ENCODE assay signal across 25 cellular contexts in genomic region chrX:119045884-119046283, GRCh38. TPM values are rescaled to one million over a fixed set of nuclear protein-coding genes. Genes with fewer than 3 reads are reported as not detected.
DNase-seq lines count a peak whose midpoint lies in the region; ATAC-seq, FAIRE-seq and TF ChIP-seq lines count a peak whose summit lies in the region.
"Had no signal": no experiment of that assay in that cellular context is flagged by ENCODE, and none has a peak within 500 bp of the region (broad histone marks: within the 10 kb centered on the region; RNA-seq: fewer than 3 reads in every experiment).

No MANE protein-coding gene starts in this region.

- no peak overlapping the region for H3K4ac ChIP-seq in H1 (replicated peaks; ENCODE audit: insufficient read length, low read depth, low read length)

- 100% methylated on average over 1 of the region's 2 CpGs; no CpG with 5 or more reads in 1 of the 2 experiments for WGBS in H1 (ENCODE audit: extremely low coverage in 1 of 2, insufficient coverage in 1 of 2, insufficient read length in 1 of 2, insufficient replicate concordance in 2 of 2, low coverage in 1 of 2, low lambda C conversion rate in 2 of 2, missing lambda C conversion rate in 1 of 2), 2 experiments

- H3K9ac ChIP-seq in H1 (replicated peaks in 1 of 4; ENCODE audit: extremely low read depth in 1 of 4, low read depth in 3 of 4, low read length in 3 of 4) = no peak overlapping the region
- H3K9ac ChIP-seq: BLaER1 treated with 17β-estradiol and CSF1 and Interleukin-3, amounts not matched to agents 10 nM and 100 nM had no signal

- DNase-seq in activated naive CD4-positive, alpha-beta T cell treated with anti-CD3 and anti-CD28 coated beads, Interleukin-2, amount 50 U/mL, for 72 hours (ENCODE audit: low spot score in 2 of 2) = no peak
- DNase-seq in activated naive CD4-positive, alpha-beta T cell treated with Interleukin-2 at 50 U/mL for 16 hours = no peak
- DNase-seq in M059J (ENCODE audit: low read depth) = peak; percentile 22
- DNase-seq in H1 (ENCODE audit: low read depth in 1 of 2, low spot score in 2 of 2) = no peak
- no peak for DNase-seq in stimulated activated effector memory CD8-positive, alpha-beta T cell treated with anti-CD3 and anti-CD28 coated beads, Interleukin-12 subunit alpha, Interleukin-12 subunit beta, amount 100 ng/mL, for 72 hours (ENCODE audit: low spot score in 2 of 2)
- DNase-seq in NCI-H748 (lab: John Stamatoyannopoulos, UW; ENCODE audit: unreplicated experiment) = no peak
- no peak for DNase-seq in NCI-H1436 treated with DMSO at 0.1 percent for 48 hours (lab: John Stamatoyannopoulos, UW)
- DNase-seq: AML-193; CD4-positive, alpha-beta T cell; MV-4-11; NCI-H1105; NCI-H146; NCI-H1930; NCI-H2107; NCI-H524; NCI-H774; PC-9; RPMI8226; SHP77 treated with DMSO at 0.1 percent for 48 hours had no signal

- TF ChIP-seq RAD21 in H1 (IDR thresholded peaks at IDR 0.05 in 1 of 2, conservative IDR thresholded peaks at IDR 0.05 in 1 of 2; ENCODE audit: low read depth in 2 of 2, low read length in 2 of 2) = no peak

- no peak overlapping the region for H2BK20ac ChIP-seq in H1 (ENCODE audit: low read length)

- no peak for TF ChIP-seq CTCF in H1 (IDR thresholded peaks at IDR 0.05; ENCODE audit: control extremely low read depth in 1 of 3, insufficient read depth in 1 of 3, low read depth in 1 of 3, low read length in 3 of 3)

- no peaks in the 10 kb centered on the region for H3K36me3 ChIP-seq in H1 (ENCODE audit: control insufficient read depth in 2 of 4, insufficient read depth in 4 of 4, low read length in 3 of 4)
- H3K36me3 ChIP-seq: BLaER1 treated with 17β-estradiol and CSF1 and Interleukin-3, amounts not matched to agents 10 nM and 100 nM had no signal

- no peaks in the 10 kb centered on the region for H3K36me3 Mint-ChIP-seq in activated naive CD4-positive, alpha-beta T cell treated with anti-CD3 and anti-CD28 coated beads, Interleukin-2, amount 50 U/mL, for 72 hours
- H3K36me3 Mint-ChIP-seq in stimulated activated effector memory CD8-positive, alpha-beta T cell treated with anti-CD3 and anti-CD28 coated beads, Interleukin-12 subunit alpha, Interleukin-12 subunit beta, amount 100 ng/mL, for 72 hours = no peaks in the 10 kb centered on the region

- TF ChIP-seq POLR2A in H1 (IDR thresholded peaks at IDR 0.05; ENCODE audit: control extremely low read depth in 1 of 2, low read depth in 2 of 2, low read length in 2 of 2) = no peak

- H3K79me1 ChIP-seq in H1 (ENCODE audit: low read depth, low read length) = no peaks in the 10 kb centered on the region

- ATAC-seq in activated naive CD4-positive, alpha-beta T cell treated with anti-CD3 and anti-CD28 coated beads, Interleukin-2, amount 50 U/mL, for 72 hours = peak; percentile 56 to 77
- peak; percentile 56 for ATAC-seq in stimulated activated effector memory CD8-positive, alpha-beta T cell treated with anti-CD3 and anti-CD28 coated beads, Interleukin-12 subunit alpha, Interleukin-12 subunit beta, amount 100 ng/mL, for 72 hours
- ATAC-seq: A549 had no signal

- H3K27me3 ChIP-seq in H1 (replicated peaks in 1 of 4; ENCODE audit: control insufficient read depth in 3 of 4, extremely low read depth in 1 of 4, insufficient read depth in 3 of 4, low read length in 3 of 4) = no peaks in the 10 kb centered on the region
- H3K27me3 ChIP-seq: BLaER1 treated with 17β-estradiol and CSF1 and Interleukin-3, amounts not matched to agents 10 nM and 100 nM had no signal

- POLR2A ChIA-PET in H1 (lab: Charles Lee; ENCODE audit: partially characterized antibody) = no interaction called here

- H3K27ac Mint-ChIP-seq in activated naive CD4-positive, alpha-beta T cell treated with anti-CD3 and anti-CD28 coated beads, Interleukin-2, amount 50 U/mL, for 72 hours = no peak overlapping the region
- no peak overlapping the region for H3K27ac Mint-ChIP-seq in stimulated activated effector memory CD8-positive, alpha-beta T cell treated with anti-CD3 and anti-CD28 coated beads, Interleukin-12 subunit alpha, Interleukin-12 subunit beta, amount 100 ng/mL, for 72 hours
- H3K27ac Mint-ChIP-seq: CD4-positive, alpha-beta T cell had no signal

- no peaks in the 10 kb centered on the region for H3K79me2 ChIP-seq in H1 (ENCODE audit: control insufficient read depth in 1 of 2, insufficient read depth in 2 of 2, low read length in 2 of 2)

- no peak overlapping the region for H3K23ac ChIP-seq in H1 (ENCODE audit: insufficient read length)

- no peak overlapping the region for H4K91ac ChIP-seq in H1 (replicated peaks; ENCODE audit: insufficient read length, low read length)

- H3K18ac ChIP-seq in H1 (ENCODE audit: extremely low read depth, low read length) = no peak overlapping the region

- TF ChIP-seq EP300 in H1 (IDR thresholded peaks at IDR 0.05; ENCODE audit: borderline replicate concordance in 1 of 2, low read depth in 2 of 2, low read length in 2 of 2) = no peak

- H2BK12ac ChIP-seq in H1 (ENCODE audit: low read depth, low read length) = no peak overlapping the region

- H3K4me3 Mint-ChIP-seq in stimulated activated effector memory CD8-positive, alpha-beta T cell treated with anti-CD3 and anti-CD28 coated beads, Interleukin-12 subunit alpha, Interleukin-12 subunit beta, amount 100 ng/mL, for 72 hours = no peak overlapping the region
- H3K4me3 Mint-ChIP-seq: CD4-positive, alpha-beta T cell had no signal

- H2BK5ac ChIP-seq in H1 (ENCODE audit: low read depth, low read length) = no peak overlapping the region

- no peak overlapping the region for H4K8ac ChIP-seq in H1 (ENCODE audit: extremely low read depth, insufficient read depth, low read length)

- peak; percentile 24 for FAIRE-seq in H1 (lab: Jason Lieb, UNC)
- FAIRE-seq: A549, D721Med, GM18507, H54 had no signal

- no peaks in the 10 kb centered on the region for H3K4me1 ChIP-seq in H1 (replicated peaks in 1 of 4; ENCODE audit: control insufficient read depth in 3 of 4, insufficient read depth in 4 of 4, low read length in 3 of 4)

- CTCF ChIA-PET in H1 (lab: Charles Lee; ENCODE audit: partially characterized antibody) = interaction anchor here (1.2 kb wide), 1 partner anchor 20 kb away, joined by 3 read pairs; no protein-coding TSS in a partner anchor

- H2BK15ac ChIP-seq in H1 (ENCODE audit: low read length) = no peak overlapping the region

- H3K9me3 ChIP-seq in H1 (ENCODE audit: insufficient read depth in 2 of 2, low read depth in 1 of 2, low read length in 1 of 2) = no peaks in the 10 kb centered on the region
- H3K9me3 ChIP-seq: A549; BLaER1 treated with 17β-estradiol and CSF1 and Interleukin-3, amounts not matched to agents 10 nM and 100 nM had no signal

- no peak overlapping the region for H3K14ac ChIP-seq in H1 (ENCODE audit: insufficient read length)

- H3K4me2 ChIP-seq in H1 (ENCODE audit: insufficient read depth in 1 of 2, low read depth in 2 of 2, low read length in 2 of 2) = no peak overlapping the region
- H3K4me2 ChIP-seq: A549; BLaER1 treated with 17β-estradiol and CSF1 and Interleukin-3, amounts not matched to agents 10 nM and 100 nM; PC-9 had no signal

- no peak overlapping the region for H2AFZ ChIP-seq in H1 (ENCODE audit: low read length)
- H2AFZ ChIP-seq: PC-9 had no signal

- H2AK5ac ChIP-seq in H1 (ENCODE audit: low read depth, low read length) = no peak overlapping the region

- H2BK120ac ChIP-seq in H1 (replicated peaks; ENCODE audit: low read depth, low read length) = no peak overlapping the region

- no peaks in the 10 kb centered on the region for H4K20me1 ChIP-seq in H1 (replicated peaks in 1 of 2; ENCODE audit: control insufficient read depth in 1 of 2, insufficient read depth in 2 of 2, low read length in 2 of 2)
- H4K20me1 ChIP-seq: BLaER1 treated with 17β-estradiol and CSF1 and Interleukin-3, amounts not matched to agents 10 nM and 100 nM had no signal

- no peak overlapping the region for H3K56ac ChIP-seq in H1 (replicated peaks; ENCODE audit: insufficient read length, low read depth, low read length)

- no peak overlapping the region for H3K27ac ChIP-seq in H1 (ENCODE audit: low read depth, low read length)
- H3K27ac ChIP-seq: A549; BLaER1 treated with 17β-estradiol and CSF1 and Interleukin-3, amounts not matched to agents 10 nM and 100 nM; PC-9 had no signal

- no peaks in the 10 kb centered on the region for H3K23me2 ChIP-seq in H1 (ENCODE audit: low read depth, low read length)

- H4K5ac ChIP-seq in H1 (ENCODE audit: insufficient read length, low read depth, low read length) = no peak overlapping the region

- H3K4me1 Mint-ChIP-seq in stimulated activated effector memory CD8-positive, alpha-beta T cell treated with anti-CD3 and anti-CD28 coated beads, Interleukin-12 subunit alpha, Interleukin-12 subunit beta, amount 100 ng/mL, for 72 hours = no peaks in the 10 kb centered on the region

- H3K9me3 Mint-ChIP-seq in activated naive CD4-positive, alpha-beta T cell treated with anti-CD3 and anti-CD28 coated beads, Interleukin-2, amount 50 U/mL, for 72 hours = peaks cover 0 to 11% of the 10 kb centered on the region in 2 donors
- no peaks in the 10 kb centered on the region for H3K9me3 Mint-ChIP-seq in stimulated activated effector memory CD8-positive, alpha-beta T cell treated with anti-CD3 and anti-CD28 coated beads, Interleukin-12 subunit alpha, Interleukin-12 subunit beta, amount 100 ng/mL, for 72 hours
- H3K9me3 Mint-ChIP-seq: CD4-positive, alpha-beta T cell had no signal

- H3K4me3 ChIP-seq in H1 (ENCODE audit: extremely low read depth in 1 of 4, insufficient read depth in 2 of 4, low read depth in 3 of 4, low read length in 4 of 4) = no peak overlapping the region
- H3K4me3 ChIP-seq: A549; BLaER1 treated with 17β-estradiol and CSF1 and Interleukin-3, amounts not matched to agents 10 nM and 100 nM; PC-9 had no signal

TF ChIP-seq in H1, 55 proteins besides CTCF, POLR2A, EP300 and RAD21:
- TF ChIP-seq ASH2L (IDR thresholded peaks at IDR 0.05; ENCODE audit: low read length) (no peak), SIX5 (IDR thresholded peaks at IDR 0.05; ENCODE audit: low read depth, low read length) (no peak), POU5F1 (IDR thresholded peaks at IDR 0.05; ENCODE audit: low read depth, low read length) (no peak), MAFK (IDR thresholded peaks at IDR 0.05; ENCODE audit: low read depth, low read length) (no peak), TCF12 (IDR thresholded peaks at IDR 0.05; ENCODE audit: low read depth, low read length) (no peak)

RNA-seq across cellular contexts. Expression of gene CT47C1, which starts 26.9 kb away (rescaled TPM):
- total RNA-seq in activated naive CD4-positive, alpha-beta T cell treated with anti-CD3 and anti-CD28 coated beads, Interleukin-2, amount 50 U/mL, for 72 hours = not detected
- total RNA-seq in M059J (2014; rRNA removed; shearing (Covaris generic)) = 0.39 TPM in 1 of 2 replicates, not detected in the other
- total RNA-seq in H1 (2021; fragmentation: NEBNext Ultra II Directional; extraction: Animal tissue kit (Norgen Biotek cat#: 25700)) = not detected in 2 replicates
- not detected in 2 replicates for polyA plus RNA-seq in H1 (2011; rRNA removed)
- not detected for polyA plus RNA-seq in H1 (2011; cell fraction: cytosol; rRNA removed)
- not detected for polyA plus RNA-seq in H1 (2011; cell fraction: nucleus; rRNA removed)
- polyA plus RNA-seq in H1 (2012, experiment 1 of 2) = not detected in 4 replicates
- not detected for polyA plus RNA-seq in H1 (2012, experiment 2 of 2)
- not detected for polyA plus RNA-seq in H1 (2013, experiment 1 of 2)
- not detected for polyA plus RNA-seq in H1 (2013, experiment 2 of 2)
- not detected in 2 replicates for polyA minus RNA-seq in H1 (2011; rRNA and poly(A)+ RNA removed)
- polyA minus RNA-seq in H1 (2011; cell fraction: cytosol; rRNA and poly(A)+ RNA removed) = not detected
- polyA minus RNA-seq in H1 (2011; cell fraction: nucleus; rRNA and poly(A)+ RNA removed) = not detected
- total RNA-seq: CD4-positive, alpha-beta T cell; G401; PC-9 had no signal
- polyA plus RNA-seq: A549 had no signal
